8 cellular contexts compared by ENCODE assay signal in the genomic region with DNA sequence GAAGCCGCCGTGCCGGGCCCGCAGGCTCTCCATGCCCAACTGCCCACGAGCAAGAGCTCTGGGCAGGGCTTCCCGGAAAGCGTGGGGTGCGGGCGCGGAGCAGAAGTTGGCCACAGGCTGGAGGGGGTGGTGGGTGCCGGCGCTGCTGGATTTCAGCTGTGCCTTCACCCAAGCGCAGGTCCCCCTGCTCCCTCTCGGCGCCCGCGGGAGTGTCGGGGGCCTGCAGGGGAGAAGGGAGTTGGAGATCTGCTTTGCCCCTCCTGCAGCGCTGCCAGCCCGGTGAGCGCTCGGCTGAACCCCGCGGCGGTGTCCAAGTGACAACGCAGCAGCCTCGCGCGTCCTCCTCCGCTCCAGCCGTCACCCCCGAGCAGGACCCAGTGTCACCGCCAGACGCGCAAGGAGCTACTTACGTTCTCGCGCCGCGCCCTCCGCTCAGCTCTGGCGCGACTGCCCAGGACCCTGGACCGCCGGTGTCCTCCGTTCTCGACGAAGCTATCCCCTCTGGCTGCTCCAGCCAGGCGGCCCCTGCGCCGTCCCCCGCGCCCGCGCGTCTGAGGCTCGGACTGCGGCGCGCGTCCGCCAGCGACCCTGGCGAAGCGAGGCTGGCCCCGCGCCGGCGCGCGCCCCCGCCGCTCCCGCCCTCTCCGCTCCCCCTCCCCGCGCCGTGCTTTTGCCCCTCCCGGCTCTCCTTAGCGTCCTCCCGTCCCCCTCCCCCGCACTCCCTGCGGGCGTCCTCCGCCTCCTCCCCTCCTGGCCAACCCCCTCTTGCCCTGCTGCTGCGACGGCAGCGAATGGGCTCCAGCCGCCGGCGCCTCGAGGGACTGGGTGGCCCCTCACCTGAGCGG. TPM values are rescaled to one million over a fixed set of nuclear protein-coding genes. Genes with fewer than 3 reads are reported as not detected.
DNase-seq lines count a peak whose midpoint lies in the region; TF ChIP-seq lines count a peak whose summit lies in the region.

Gene NRCAM (minus strand): TSS at position 604 of the 845 bp plus-strand sequence. CDS start 216,372 bp downstream, outside the sequence.

- H2AFZ ChIP-seq in Karpas-422 (ENCODE audit: low read length) = peak within 1 kb of the TSS; percentile 62; the same call in 1 of the 2 replicates

- peak; percentile 52 for DNase-seq in activated naive CD4-positive, alpha-beta T cell treated with anti-CD3 and anti-CD28 coated beads for 36 hours
- no peak for DNase-seq in activated naive CD4-positive, alpha-beta T cell (lab: John Stamatoyannopoulos, UW)
- DNase-seq in Karpas-422 (no peak), SK-MEL-5 (ENCODE audit: low read depth, low spot score) (peak; percentile 61), chondrocyte (ENCODE audit: low spot score) (peak; percentile 91), kidney tubule cell (ENCODE audit: low spot score) (peak; percentile 70), MV-4-11 (lab: John Stamatoyannopoulos, UW) (no peak)
- peak; percentile 16 for DNase-seq in stimulated activated CD4-positive, alpha-beta T cell treated with anti-CD3 and anti-CD28 coated beads, Interleukin-1b, Interleukin-23, amount 100 ng/mL, for 48 hours

- CTCF ChIA-PET in activated naive CD4-positive, alpha-beta T cell treated with anti-CD3 and anti-CD28 coated beads for 36 hours (lab: Charles Lee) = interaction anchor here (0.5 to 1.0 kb wide), 6 partner anchors 28 to 1167 kb away, joined by 3 to 8 read pairs (median 3); no protein-coding TSS in a partner anchor

- no peaks in the 10 kb centered on the region for H4K20me1 ChIP-seq in Karpas-422 (ENCODE audit: insufficient read depth, low read depth, low read length)

- no peak within 1 kb of the TSS for H3K9ac ChIP-seq in Karpas-422 (ENCODE audit: low read length)

- peak within 1 kb of the TSS; percentile 67 for H3K4me2 ChIP-seq in Karpas-422 (ENCODE audit: low read depth, low read length, poor library complexity, severe bottlenecking)

- H3K9me2 ChIP-seq in Karpas-422 (replicated peaks; ENCODE audit: insufficient read depth, low read length) = no peaks in the 10 kb centered on the region

- H3K9me3 Mint-ChIP-seq in activated naive CD4-positive, alpha-beta T cell treated with anti-CD3 and anti-CD28 coated beads for 36 hours = no peaks in the 10 kb centered on the region
- H3K9me3 Mint-ChIP-seq in chondrocyte (ENCODE audit: low read depth) = no peaks in the 10 kb centered on the region

- H3K27me3 Mint-ChIP-seq in activated naive CD4-positive, alpha-beta T cell treated with anti-CD3 and anti-CD28 coated beads for 36 hours (ENCODE audit: low read depth) = peaks cover 38% of the 10 kb centered on the region
- peaks cover 25% of the 10 kb centered on the region for H3K27me3 Mint-ChIP-seq in chondrocyte (ENCODE audit: low read depth)

- H3K4me3 Mint-ChIP-seq in activated naive CD4-positive, alpha-beta T cell treated with anti-CD3 and anti-CD28 coated beads for 36 hours = peak within 1 kb of the TSS; percentile 76
- H3K4me3 Mint-ChIP-seq in chondrocyte (ENCODE audit: unreplicated experiment) = peak within 1 kb of the TSS; percentile 82

- no peaks in the 10 kb centered on the region for H3K79me2 ChIP-seq in Karpas-422 (ENCODE audit: low read length)

- peak within 1 kb of the TSS; percentile 64 for H3K4me3 ChIP-seq in Karpas-422 (ENCODE audit: low read length)

- H3K4me1 ChIP-seq in Karpas-422 (ENCODE audit: low read length) = peaks cover 16% of the 10 kb centered on the region

- TF ChIP-seq CTCF in chondrocyte (IDR thresholded peaks at IDR 0.05) = no peak

- no peak within 1 kb of the TSS for H3K27ac ChIP-seq in Karpas-422 (ENCODE audit: low read length)

- peaks cover 17% of the 10 kb centered on the region for H3K4me1 Mint-ChIP-seq in activated naive CD4-positive, alpha-beta T cell treated with anti-CD3 and anti-CD28 coated beads for 36 hours (ENCODE audit: low read depth)
- peaks cover 15% of the 10 kb centered on the region for H3K4me1 Mint-ChIP-seq in chondrocyte (ENCODE audit: low read depth)

- H3K27me3 ChIP-seq in Karpas-422 (ENCODE audit: low read length) = no peaks in the 10 kb centered on the region

- no peak within 1 kb of the TSS for H3K27ac Mint-ChIP-seq in activated naive CD4-positive, alpha-beta T cell treated with anti-CD3 and anti-CD28 coated beads for 36 hours
- peak within 1 kb of the TSS; percentile 29 for H3K27ac Mint-ChIP-seq in chondrocyte (ENCODE audit: unreplicated experiment)

- intact Hi-C loops in activated naive CD4-positive, alpha-beta T cell treated with anti-CD3 and anti-CD28 coated beads for 36 hours (cut with micrococcal nuclease) = loop anchor here (2.0 to 5.0 kb wide), 2 partner anchors 34 to 113 kb away; partner anchors contain the start of genes DNAJB9 and THAP5

- H3K9me3 ChIP-seq in Karpas-422 (ENCODE audit: low read length) = no peaks in the 10 kb centered on the region

- no peaks in the 10 kb centered on the region for H3K36me3 Mint-ChIP-seq in activated naive CD4-positive, alpha-beta T cell treated with anti-CD3 and anti-CD28 coated beads for 36 hours (ENCODE audit: low read depth)
- H3K36me3 Mint-ChIP-seq in chondrocyte (ENCODE audit: low read depth) = no peaks in the 10 kb centered on the region

- H3K36me3 ChIP-seq in Karpas-422 (ENCODE audit: insufficient read depth, low read length) = no peaks in the 10 kb centered on the region

- in situ Hi-C loops in SK-MEL-5 (cut with HindIII; ENCODE audit: low pct_unique_long_range_greater_than_20kb, low sequenced_read_pairs) = no loop called here

RNA-seq across cellular contexts. Expression of gene NRCAM, which starts in this region (rescaled TPM):
- 1 to 10 TPM in 1 of 2 experiments, under 1 TPM in 1; 0.81 to 1.0 TPM for total RNA-seq in activated naive CD4-positive, alpha-beta T cell treated with anti-CD3 and anti-CD28 coated beads for 36 hours
- total RNA-seq in Karpas-422 (2014; rRNA removed; shearing (Covaris generic); ENCODE audit: low replicate concordance) = 0.18 TPM in 1 of 2 replicates, not detected in the other
- 19.2 and 22.8 TPM in 2 replicates for total RNA-seq in SK-MEL-5 (2014; rRNA removed; shearing (Covaris generic))
- polyA plus RNA-seq in SK-MEL-5 (2015; cell fraction: cytosol; rRNA removed) = 30.0 and 42.4 TPM in 2 replicates
- 35.5 and 45.5 TPM in 2 replicates for polyA plus RNA-seq in SK-MEL-5 (2015; cell fraction: nucleus; rRNA removed)
- 7.8 to 40.0 TPM (median 9.5 TPM) in 3 replicates for total RNA-seq in chondrocyte

Comparison
In these comparisons a context has a peak if more than half of its experiments do, and no peak if none do; other contexts are left out.
1. DNase-seq: peak in activated naive CD4-positive, alpha-beta T cell treated with anti-CD3 and anti-CD28 coated beads for 36 hours (single experiment), SK-MEL-5 (single experiment), chondrocyte (single experiment), kidney tubule cell (single experiment) and stimulated activated CD4-positive, alpha-beta T cell treated with anti-CD3 and anti-CD28 coated beads, Interleukin-1b, Interleukin-23, amount 100 ng/mL, for 48 hours (single experiment); none in activated naive CD4-positive, alpha-beta T cell (0 of 4), Karpas-422 (single experiment) and MV-4-11 (single experiment).